8 cellular contexts compared by ENCODE assay signal in the genomic region with DNA sequence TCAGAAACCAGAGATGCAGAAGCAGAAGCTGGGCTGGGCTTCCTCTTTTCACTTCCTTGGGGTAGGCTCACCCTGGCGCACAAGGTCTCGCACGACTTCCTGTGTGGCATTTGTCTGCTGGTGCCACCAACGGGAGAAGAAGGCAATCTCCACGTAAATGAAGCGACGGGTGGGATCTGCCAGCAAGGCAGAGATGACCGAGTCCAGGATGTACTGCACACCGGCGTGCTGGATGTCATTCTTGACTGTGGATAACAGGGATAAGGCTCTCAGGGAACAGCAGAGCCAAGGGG. TPM values are rescaled to one million over a fixed set of nuclear protein-coding genes. Genes with fewer than 3 reads are reported as not detected.
DNase-seq lines count a peak whose midpoint lies in the region; ATAC-seq and TF ChIP-seq lines count a peak whose summit lies in the region.

No MANE protein-coding gene starts in this region.

- DNase-seq in T-helper 2 cell treated with Interferon-gamma antibody and Interleukin-4, amounts not matched to agents 5 μg/mL and 100 μg/mL, for 36 hours (ENCODE audit: low spot score): peak; percentile 34
- DNase-seq in effector CD4-positive, alpha-beta T cell: peak; percentile 36
- DNase-seq in stimulated activated CD4-positive, alpha-beta T cell treated with anti-CD3 and anti-CD28 coated beads, Interleukin-12 subunit alpha, Interleukin-12 subunit beta, amount 100 ng/mL, for 48 hours (ENCODE audit: low read depth in 2 of 3, low spot score in 1 of 3): peak in 2 of 3 donors; percentile 41 to 43
- DNase-seq in NCI-H1436 treated with DMSO at 0.1 percent for 48 hours (lab: John Stamatoyannopoulos, UW): no peak
- no peak for DNase-seq in testis

- no peak for ATAC-seq in GM18505 (IDR thresholded peaks at IDR 0.05; ENCODE audit: unreplicated experiment)
- no peak for ATAC-seq in GM18867 (IDR thresholded peaks at IDR 0.05; ENCODE audit: unreplicated experiment)
- no peak for ATAC-seq in GM21390 (IDR thresholded peaks at IDR 0.05; ENCODE audit: unreplicated experiment)

- peak overlapping the region; percentile 99 for H3K4me3 Mint-ChIP-seq in T-helper 2 cell treated with Interferon-gamma antibody and Interleukin-4, amounts not matched to agents 5 μg/mL and 100 μg/mL, for 36 hours

- no peaks in the 10 kb centered on the region for H3K27me3 ChIP-seq in testis

- H3K27me3 Mint-ChIP-seq in T-helper 2 cell treated with Interferon-gamma antibody and Interleukin-4, amounts not matched to agents 5 μg/mL and 100 μg/mL, for 36 hours (ENCODE audit: low read depth): no peaks in the 10 kb centered on the region

- no peak for TF ChIP-seq CTCF in testis (IDR thresholded peaks at IDR 0.05)

- WGBS in testis, 2 donors: 72 to 77% methylated on average over 10 of the region's 10 CpGs

- TF ChIP-seq POLR2A in GM18505 (IDR thresholded peaks at IDR 0.05; ENCODE audit: borderline replicate concordance, extremely low read depth, insufficient read depth, insufficient read length): peak; percentile 51
- no peak for TF ChIP-seq POLR2A in testis (IDR thresholded peaks at IDR 0.05)

- H3K9me3 ChIP-seq in testis: no peaks in the 10 kb centered on the region

- peaks cover 26% of the 10 kb centered on the region for H3K4me1 ChIP-seq in testis

- H3K9me3 Mint-ChIP-seq in T-helper 2 cell treated with Interferon-gamma antibody and Interleukin-4, amounts not matched to agents 5 μg/mL and 100 μg/mL, for 36 hours: no peaks in the 10 kb centered on the region

- H3K4me3 ChIP-seq in testis: no peak overlapping the region

- intact Hi-C loops in testis (cut with DNase I; ENCODE audit: low total_unique reads): no loop called here

- peaks cover 42% of the 10 kb centered on the region for H3K4me1 Mint-ChIP-seq in T-helper 2 cell treated with Interferon-gamma antibody and Interleukin-4, amounts not matched to agents 5 μg/mL and 100 μg/mL, for 36 hours (ENCODE audit: low read depth)

- peak overlapping the region; percentile 83 for H3K27ac Mint-ChIP-seq in T-helper 2 cell treated with Interferon-gamma antibody and Interleukin-4, amounts not matched to agents 5 μg/mL and 100 μg/mL, for 36 hours

- H3K36me3 Mint-ChIP-seq in T-helper 2 cell treated with Interferon-gamma antibody and Interleukin-4, amounts not matched to agents 5 μg/mL and 100 μg/mL, for 36 hours (ENCODE audit: low read depth): peaks cover 37% of the 10 kb centered on the region

- no peaks in the 10 kb centered on the region for H3K36me3 ChIP-seq in testis (ENCODE audit: low read depth, missing control alignments)

- no peak overlapping the region for H3K27ac ChIP-seq in testis

RNA-seq across cellular contexts. Expression of a gene that starts 1.3 kb away (rescaled TPM):
- 10 to 100 TPM; 29.7 to 30.6 TPM for total RNA-seq in testis
- polyA plus RNA-seq in testis (ENCODE audit: insufficient read depth, low read depth, low replicate concordance): 45.7 TPM

RNA-seq across cellular contexts. Expression of a gene that starts 1.4 kb away (rescaled TPM):
- total RNA-seq in testis: 10 to 100 TPM; 15.8 to 18.3 TPM
- polyA plus RNA-seq in testis (ENCODE audit: insufficient read depth, low read depth, low replicate concordance): 23.2 TPM

RNA-seq across cellular contexts. Expression of a gene that starts 16.5 kb away (rescaled TPM):
- 100 to 1,000 TPM in 1 of 2 donors, 10 to 100 TPM in 1; 85.9 to 119 TPM for total RNA-seq in testis
- 50.2 TPM for polyA plus RNA-seq in testis (ENCODE audit: insufficient read depth, low read depth, low replicate concordance)

RNA-seq across cellular contexts. Expression of a gene that starts 22.6 kb away (rescaled TPM):
- 1 to 10 TPM in 1 of 2 donors, not detected in 1; 4.5 TPM for total RNA-seq in testis
- polyA plus RNA-seq in testis (ENCODE audit: insufficient read depth, low read depth, low replicate concordance): not detected

RNA-seq across cellular contexts. Expression of a gene that starts 31.2 kb away (rescaled TPM):
- 10 to 100 TPM; 20.5 to 23.3 TPM for total RNA-seq in testis
- polyA plus RNA-seq in testis (ENCODE audit: insufficient read depth, low read depth, low replicate concordance): 27.4 TPM

Comparison
In these comparisons a context has a peak if more than half of its experiments do, and no peak if none do; other contexts are left out.
1. DNase-seq: peak in T-helper 2 cell treated with Interferon-gamma antibody and Interleukin-4, amounts not matched to agents 5 μg/mL and 100 μg/mL, for 36 hours (single experiment), effector CD4-positive, alpha-beta T cell (single experiment) and stimulated activated CD4-positive, alpha-beta T cell treated with anti-CD3 and anti-CD28 coated beads, Interleukin-12 subunit alpha, Interleukin-12 subunit beta, amount 100 ng/mL, for 48 hours (2 of 3); none in NCI-H1436 treated with DMSO at 0.1 percent for 48 hours (single experiment) and testis (single experiment).